Comparison of ENCODE assay signal across 10 cellular contexts in the genomic region with DNA sequence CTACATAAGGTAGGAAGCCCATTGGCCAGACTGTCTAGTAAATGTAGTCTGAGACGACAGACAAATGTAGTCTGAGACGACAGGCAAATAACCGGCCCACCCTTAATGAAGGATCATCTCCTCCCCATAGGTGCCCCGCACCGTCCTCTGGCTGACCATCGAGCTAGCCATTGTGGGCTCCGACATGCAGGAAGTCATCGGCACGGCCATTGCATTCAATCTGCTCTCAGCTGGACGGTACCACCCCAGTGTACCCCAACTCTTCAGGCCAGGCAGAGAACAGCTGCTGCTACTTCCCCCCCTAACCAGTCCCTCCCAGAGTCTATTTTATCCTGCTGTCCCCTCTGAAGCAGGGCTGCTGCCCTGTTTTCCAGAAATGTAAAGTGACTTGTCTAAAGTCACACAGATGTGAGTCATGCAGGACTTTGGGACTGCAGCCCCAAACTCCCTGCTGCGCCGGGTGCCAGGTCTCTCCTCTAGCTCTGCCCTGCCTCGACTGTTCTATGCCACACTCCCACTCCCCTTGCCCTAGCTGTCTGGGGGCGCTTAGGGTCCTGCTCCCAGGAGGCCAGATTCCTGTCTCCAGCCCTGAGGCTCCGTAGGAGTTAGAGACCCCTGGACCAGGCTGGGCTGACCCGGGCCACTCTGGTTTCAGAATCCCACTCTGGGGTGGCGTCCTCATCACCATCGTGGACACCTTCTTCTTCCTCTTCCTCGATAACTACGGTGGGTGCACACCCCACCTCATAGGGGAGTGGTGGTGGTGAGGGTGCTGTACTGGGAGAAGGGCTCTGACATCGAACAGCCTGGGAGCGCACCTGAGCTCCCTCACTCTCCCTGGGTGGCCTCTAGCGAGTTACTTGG. TPM values are rescaled to one million over a fixed set of nuclear protein-coding genes. Genes with fewer than 3 reads are reported as not detected.
DNase-seq lines count a peak whose midpoint lies in the region; ATAC-seq and TF ChIP-seq lines count a peak whose summit lies in the region.
"Had no signal": no experiment of that assay in that cellular context is flagged by ENCODE, and none has a peak within 500 bp of the region (broad histone marks: within the 10 kb centered on the region; RNA-seq: fewer than 3 reads in every experiment).

No MANE protein-coding gene starts in this region.

- H3K36me3 Mint-ChIP-seq in Calu3 (ENCODE audit: insufficient read depth, unreplicated experiment) (peaks cover 11% of the 10 kb centered on the region), T-helper 17 cell (ENCODE audit: low read depth) (no peaks in the 10 kb centered on the region)

- H3K4me1 ChIP-seq in Peyer's patch: peaks cover 0 to 9% (median 0%) of the 10 kb centered on the region in 4 donors
- H3K4me1 ChIP-seq in rectal smooth muscle tissue (ENCODE audit: control insufficient read depth, insufficient read depth, low read length): peaks cover 5% of the 10 kb centered on the region

- no peak for ATAC-seq in T-helper 17 cell

- no peaks in the 10 kb centered on the region for H3K36me3 ChIP-seq in Peyer's patch
- no peaks in the 10 kb centered on the region for H3K36me3 ChIP-seq in rectal smooth muscle tissue (ENCODE audit: control insufficient read depth, insufficient read depth, low read length)

- peaks cover 17% of the 10 kb centered on the region for H3K4me1 Mint-ChIP-seq in Calu3 (ENCODE audit: low read depth, unreplicated experiment)
- peaks cover 4% of the 10 kb centered on the region for H3K4me1 Mint-ChIP-seq in T-helper 17 cell

- no TSS peak for BruUV-seq in Calu3 (replicated peaks; lab: Mats Ljungman, UMichigan)

- peak overlapping the region in 3 of 4 donors; percentile 15 to 78 (median 60) for H3K27ac ChIP-seq in Peyer's patch
- H3K27ac ChIP-seq in rectal smooth muscle tissue (ENCODE audit: low read depth, low read length): no peak overlapping the region

- H3K9me3 Mint-ChIP-seq in Calu3 (ENCODE audit: low read depth, unreplicated experiment): no peaks in the 10 kb centered on the region

- H3K9me3 ChIP-seq in Peyer's patch (no peaks in the 10 kb centered on the region), T-helper 17 cell (ENCODE audit: control insufficient read depth, low read length, poor library complexity, severe bottlenecking) (no peaks in the 10 kb centered on the region)

- H3K4me3 ChIP-seq in Peyer's patch (peak overlapping the region in 1 of 4 donors; percentile 7), rectal smooth muscle tissue (ENCODE audit: low read length) (peak overlapping the region; percentile 45)

- H3K27me3 ChIP-seq in Peyer's patch (no peaks in the 10 kb centered on the region), rectal smooth muscle tissue (ENCODE audit: control insufficient read depth, insufficient read depth, low read length) (no peaks in the 10 kb centered on the region)

- no peak for DNase-seq in Calu3
- peak in 2 of 3 donors; percentile 46 to 53 for DNase-seq in Peyer's patch
- peak; percentile 25 for DNase-seq in iPS-NIHi11 (ENCODE audit: low spot score)
- no peak for DNase-seq in DMS153 (lab: John Stamatoyannopoulos, UW)
- DNase-seq in T-helper 17 cell: no peak
- no peak for DNase-seq in NCI-H1436 (lab: John Stamatoyannopoulos, UW)
- no peak for DNase-seq in NCI-H1048 (lab: John Stamatoyannopoulos, UW)

- CTCF ChIA-PET in Calu3 (lab: Charles Lee): interaction anchor here (0.5 to 1.6 kb wide), 8 partner anchors 9 to 496 kb away, joined by 3 to 6 read pairs (median 4); a partner anchor contains a TSS

- TF ChIP-seq POLR2A in Peyer's patch (IDR thresholded peaks at IDR 0.05): no peak

- no peak for TF ChIP-seq CTCF in Calu3 (IDR thresholded peaks at IDR 0.05; ENCODE audit: unreplicated experiment)
- TF ChIP-seq CTCF in Peyer's patch (IDR thresholded peaks at IDR 0.05): no peak

- H3K27ac Mint-ChIP-seq in Calu3 (ENCODE audit: unreplicated experiment) (peak overlapping the region; percentile 10), T-helper 17 cell (no peak overlapping the region)

- intact Hi-C loops in Calu3 (cut with micrococcal nuclease; ENCODE audit: unreplicated experiment): no loop called here

- H3K4me3 Mint-ChIP-seq in Calu3 (ENCODE audit: low read depth, unreplicated experiment) (peak overlapping the region; percentile 33), T-helper 17 cell (no peak overlapping the region)

- H3K27me3 Mint-ChIP-seq in Calu3 (ENCODE audit: unreplicated experiment) (peaks cover 20% of the 10 kb centered on the region), T-helper 17 cell (peaks cover 11% of the 10 kb centered on the region)

- H3K9ac ChIP-seq in rectal smooth muscle tissue (ENCODE audit: low read length): no peak overlapping the region

RNA-seq across cellular contexts. Expression of a gene that starts 4.7 kb away (rescaled TPM):
- total RNA-seq in Calu3 (2022) (0.12 TPM in 1 of 2 replicates, not detected in the other), Peyer's patch (10 to 100 TPM in 2 of 4 donors, 1 to 10 TPM in 2; 2.8 to 21.5 (median 8.6) TPM), T-helper 17 cell (10 to 100 TPM in 1 of 2 donors, 1 to 10 TPM in 1; 2.7 to 23.9 TPM)

RNA-seq across cellular contexts. Expression of a gene that starts 12.9 kb away (rescaled TPM):
- total RNA-seq in Calu3 (2022): 58.0 and 59.3 TPM in 2 replicates
- 100 to 1,000 TPM; 105 to 207 (median 184) TPM for total RNA-seq in Peyer's patch
- 100 to 1,000 TPM; 109 to 132 TPM for total RNA-seq in T-helper 17 cell

RNA-seq across cellular contexts. Expression of a gene that starts 30.1 kb away (rescaled TPM):
- 0.71 TPM in 1 of 2 replicates, not detected in the other for total RNA-seq in Calu3 (2022)
- not detected for total RNA-seq in Peyer's patch
- total RNA-seq in T-helper 17 cell: not detected
- total RNA-seq: lung microvascular endothelial cell had no signal

RNA-seq across cellular contexts. Expression of a gene that starts 32.2 kb away (rescaled TPM):
- total RNA-seq in Calu3 (2022) (9.0 and 16.4 TPM in 2 replicates), Peyer's patch (1,000 to 10,000 TPM in 1 of 4 donors, 100 to 1,000 TPM in 3; 189 to 1,274 (median 741) TPM), T-helper 17 cell (1 to 10 TPM in 1 of 2 donors, under 1 TPM in 1; 0.32 to 6.2 TPM)
- total RNA-seq: fibroblast of lung, lung microvascular endothelial cell had no signal

Comparison
In these comparisons a context has a peak if more than half of its experiments do, and no peak if none do; other contexts are left out.
1. DNase-seq: peak in Peyer's patch (2 of 3) and iPS-NIHi11 (single experiment); none in Calu3 (single experiment), DMS153 (single experiment), T-helper 17 cell (0 of 3), NCI-H1436 (single experiment) and NCI-H1048 (single experiment).